1 cellular context compared by ENCODE assay signal in the genomic region with DNA sequence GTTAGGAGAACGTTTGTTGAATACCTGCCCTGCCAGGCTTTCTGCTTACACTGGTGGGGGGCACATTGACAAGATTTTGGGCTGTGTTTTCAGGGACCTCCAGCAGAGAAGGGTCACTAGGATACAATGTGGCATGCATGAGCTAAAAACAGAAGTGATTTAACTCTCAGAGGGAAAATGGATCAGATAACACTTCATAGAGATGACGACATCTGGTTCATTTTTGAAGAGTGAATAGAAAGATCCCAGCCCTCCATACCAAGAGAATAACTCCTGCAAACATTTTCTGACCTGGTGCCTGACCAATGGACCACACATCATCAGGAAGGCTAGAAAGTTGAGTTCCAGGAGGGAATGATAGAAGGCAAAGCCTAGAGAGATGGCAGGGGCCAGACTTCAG.
TF ChIP-seq lines count a peak whose summit lies in the region.

No MANE protein-coding gene starts in this region.

TF ChIP-seq in GM12878, 131 proteins besides CTCF, POLR2A, EP300 and RAD21:
- TF ChIP-seq TCF7 (IDR thresholded peaks at IDR 0.05; ENCODE audit: borderline replicate concordance) (no peak), CBX3 (IDR thresholded peaks at IDR 0.05; ENCODE audit: borderline replicate concordance, low read depth) (no peak), POLR2AphosphoS5 (IDR thresholded peaks at IDR 0.05; ENCODE audit: low read length) (no peak), YBX1 (IDR thresholded peaks at IDR 0.05) (no peak), PAX5 (IDR thresholded peaks at IDR 0.05; ENCODE audit: borderline replicate concordance, low read depth, low read length) (no peak), POU2F2 (IDR thresholded peaks at IDR 0.05; ENCODE audit: borderline replicate concordance, low read depth, low read length) (no peak), MEF2B (IDR thresholded peaks at IDR 0.05; ENCODE audit: partially characterized antibody, poor library complexity, severe bottlenecking) (no peak), FOXM1 (IDR thresholded peaks at IDR 0.05; ENCODE audit: low read depth, low read length) (no peak), KDM1A (IDR thresholded peaks at IDR 0.05; ENCODE audit: borderline replicate concordance) (no peak), NFXL1 (IDR thresholded peaks at IDR 0.05; ENCODE audit: borderline replicate concordance) (no peak), RCOR1 (conservative IDR thresholded peaks at IDR 0.05; ENCODE audit: low read depth, low read length) (no peak), HDAC2 (IDR thresholded peaks at IDR 0.05) (no peak), MTA3 (IDR thresholded peaks at IDR 0.05; ENCODE audit: borderline replicate concordance, low read length) (no peak), TARDBP (IDR thresholded peaks at IDR 0.05; ENCODE audit: borderline replicate concordance) (no peak), EED (IDR thresholded peaks at IDR 0.05; ENCODE audit: low read depth) (no peak), NR2C1 (IDR thresholded peaks at IDR 0.05) (no peak), ASH2L (IDR thresholded peaks at IDR 0.05; ENCODE audit: borderline replicate concordance, low read depth) (no peak)
TF ChIP-seq in GM12878: peak in this region for 0.
